ENCODE assay signal across 16 cellular contexts in genomic region chr7:137916980-137917645, GRCh38.
DNase-seq lines count a peak whose midpoint lies in the region; ATAC-seq and TF ChIP-seq lines count a peak whose summit lies in the region.
"Had no signal": no experiment of that assay in that cellular context is flagged by ENCODE, and none has a peak within 500 bp of the region (broad histone marks: within the 10 kb centered on the region; RNA-seq: fewer than 3 reads in every experiment).

No MANE protein-coding gene starts in this region.

- ATAC-seq in CD4-positive, CD25-positive, alpha-beta regulatory T cell (ENCODE audit: low read depth in 2 of 2): no peak
- no peak for ATAC-seq in GM18519 (IDR thresholded peaks at IDR 0.05; ENCODE audit: low FRiP score, unreplicated experiment)

- H3K4me3 Mint-ChIP-seq in CD4-positive, CD25-positive, alpha-beta regulatory T cell: peak overlapping the region in 3 of 4 donors; percentile 24 to 79 (median 68)
- H3K4me3 Mint-ChIP-seq in HFFc6 (no peak overlapping the region), chondrocyte (ENCODE audit: unreplicated experiment) (no peak overlapping the region), nephron (peak overlapping the region in 1 of 3 experiments; percentile 0)
- H3K4me3 Mint-ChIP-seq: activated CD4-positive, alpha-beta T cell treated with anti-CD3 and anti-CD28 coated beads, Interleukin-2, amount 10 ng/mL, durations not matched to agents 7 days and 5 days; T-helper 2 cell treated with Interferon-gamma antibody and Interleukin-4, amounts not matched to agents 5 μg/mL and 100 μg/mL, for 36 hours had no signal

- no peak for DNase-seq in CD4-positive, CD25-positive, alpha-beta regulatory T cell
- DNase-seq in HFFc6: no peak
- DNase-seq in chondrocyte (ENCODE audit: low spot score): no peak
- no peak for DNase-seq in NK-92 (lab: John Stamatoyannopoulos, UW; ENCODE audit: unreplicated experiment)
- no peak for DNase-seq in cerebellum (ENCODE audit: low spot score)
- no peak for DNase-seq in AG08395 (ENCODE audit: low spot score)
- DNase-seq: activated CD4-positive, alpha-beta T cell treated with anti-CD3 and anti-CD28 coated beads, Interleukin-2, amount 10 ng/mL, durations not matched to agents 7 days and 5 days; heart right ventricle; IMR-90; NCI-H1417 treated with DMSO at 0.1 percent for 48 hours; NCI-H446 treated with DMSO at 0.1 percent for 48 hours; stimulated activated CD4-positive, alpha-beta T cell treated with anti-CD3 and anti-CD28 coated beads, Interleukin-15, amount 100 ng/mL, for 24 hours had no signal

- no peak for TF ChIP-seq CTCF in HFFc6 (IDR thresholded peaks at IDR 0.05)
- no peak for TF ChIP-seq CTCF in chondrocyte (IDR thresholded peaks at IDR 0.05)
- TF ChIP-seq CTCF in nephron (IDR thresholded peaks at IDR 0.05; ENCODE audit: unreplicated experiment in 3 of 3): no peak

- peak overlapping the region; percentile 74 to 85 (median 78) for H3K27ac Mint-ChIP-seq in CD4-positive, CD25-positive, alpha-beta regulatory T cell
- H3K27ac Mint-ChIP-seq in HFFc6: peak overlapping the region; percentile 29
- H3K27ac Mint-ChIP-seq in chondrocyte (ENCODE audit: unreplicated experiment): peak overlapping the region; percentile 83
- peak overlapping the region; percentile 66 to 90 (median 89) for H3K27ac Mint-ChIP-seq in nephron
- H3K27ac Mint-ChIP-seq: activated CD4-positive, alpha-beta T cell treated with anti-CD3 and anti-CD28 coated beads, Interleukin-2, amount 10 ng/mL, durations not matched to agents 7 days and 5 days; activated T-helper 2 cell treated with anti-CD3 and anti-CD28 coated beads, Interferon-gamma antibody, Interleukin-2, Interleukin-4, amounts not matched to agents 10 μg/mL and 5 μg/mL and 100 μg/mL, durations not matched to agents 14 hours and 24 hours and 36 hours; T-helper 2 cell treated with Interferon-gamma antibody and Interleukin-4, amounts not matched to agents 5 μg/mL and 100 μg/mL, for 36 hours had no signal

- peaks cover 17 to 54% (median 27%) of the 10 kb centered on the region in 4 donors for H3K4me1 Mint-ChIP-seq in CD4-positive, CD25-positive, alpha-beta regulatory T cell
- H3K4me1 Mint-ChIP-seq in HFFc6 (ENCODE audit: low read depth) (peaks cover 41% of the 10 kb centered on the region), chondrocyte (ENCODE audit: low read depth) (peaks cover 59% of the 10 kb centered on the region), nephron (peaks cover 18% of the 10 kb centered on the region)

- peaks cover 0 to 2% (median 0%) of the 10 kb centered on the region in 7 donors for H3K9me3 Mint-ChIP-seq in CD4-positive, CD25-positive, alpha-beta regulatory T cell
- H3K9me3 Mint-ChIP-seq in HFFc6 (no peaks in the 10 kb centered on the region), chondrocyte (ENCODE audit: low read depth) (no peaks in the 10 kb centered on the region), nephron (no peaks in the 10 kb centered on the region)
- H3K9me3 Mint-ChIP-seq: activated CD4-positive, alpha-beta T cell treated with anti-CD3 and anti-CD28 coated beads, Interleukin-2, amount 10 ng/mL, durations not matched to agents 7 days and 5 days; activated T-helper 2 cell treated with anti-CD3 and anti-CD28 coated beads, Interferon-gamma antibody, Interleukin-2, Interleukin-4, amounts not matched to agents 10 μg/mL and 5 μg/mL and 100 μg/mL, durations not matched to agents 14 hours and 24 hours and 36 hours; T-helper 2 cell treated with Interferon-gamma antibody and Interleukin-4, amounts not matched to agents 5 μg/mL and 100 μg/mL, for 36 hours had no signal

- peaks cover 21% of the 10 kb centered on the region for H3K4me1 ChIP-seq in CD4-positive, CD25-positive, alpha-beta regulatory T cell (ENCODE audit: control insufficient read depth, insufficient read depth, low read length, poor library complexity, severe bottlenecking)

- H3K27me3 Mint-ChIP-seq in CD4-positive, CD25-positive, alpha-beta regulatory T cell: no peaks in the 10 kb centered on the region
- peaks cover 2% of the 10 kb centered on the region; the same call in 1 of the 2 replicates for H3K27me3 Mint-ChIP-seq in HFFc6 (ENCODE audit: insufficient read depth)
- no peaks in the 10 kb centered on the region for H3K27me3 Mint-ChIP-seq in chondrocyte (ENCODE audit: low read depth)
- H3K27me3 Mint-ChIP-seq in nephron (ENCODE audit: low read depth): no peaks in the 10 kb centered on the region
- H3K27me3 Mint-ChIP-seq: activated CD4-positive, alpha-beta T cell treated with anti-CD3 and anti-CD28 coated beads, Interleukin-2, amount 10 ng/mL, durations not matched to agents 7 days and 5 days had no signal

- no peaks in the 10 kb centered on the region for H3K9me3 ChIP-seq in CD4-positive, CD25-positive, alpha-beta regulatory T cell (ENCODE audit: control insufficient read depth in 2 of 2, low read length in 2 of 2)
- H3K9me3 ChIP-seq: heart right ventricle had no signal

- no peaks in the 10 kb centered on the region for H3K27me3 ChIP-seq in CD4-positive, CD25-positive, alpha-beta regulatory T cell (ENCODE audit: control insufficient read depth, insufficient read depth, low read length)
- H3K27me3 ChIP-seq: heart right ventricle had no signal

- H3K36me3 ChIP-seq in CD4-positive, CD25-positive, alpha-beta regulatory T cell (ENCODE audit: control insufficient read depth, insufficient read depth, low read length): peaks cover 38% of the 10 kb centered on the region

- H3K4me3 ChIP-seq in CD4-positive, CD25-positive, alpha-beta regulatory T cell (ENCODE audit: low read depth, low read length): peak overlapping the region; percentile 56
- H3K4me3 ChIP-seq: heart right ventricle had no signal

- H3K36me3 Mint-ChIP-seq in CD4-positive, CD25-positive, alpha-beta regulatory T cell: peaks cover 16% of the 10 kb centered on the region
- peaks cover 52% of the 10 kb centered on the region for H3K36me3 Mint-ChIP-seq in HFFc6 (ENCODE audit: low read depth)
- H3K36me3 Mint-ChIP-seq in chondrocyte (ENCODE audit: low read depth): peaks cover 42% of the 10 kb centered on the region
- peaks cover 64% of the 10 kb centered on the region for H3K36me3 Mint-ChIP-seq in nephron (ENCODE audit: low read depth)

- peak overlapping the region; percentile 27 for H3K27ac ChIP-seq in CD4-positive, CD25-positive, alpha-beta regulatory T cell (ENCODE audit: insufficient read depth, low read length, poor library complexity, severe bottlenecking)

Comparison
In these comparisons a context has a peak if more than half of its experiments do, and no peak if none do; other contexts are left out.
1. H3K27ac Mint-ChIP-seq: peak in every context shown above with its lines; median percentile 89 in nephron; 83 in chondrocyte; 78 in CD4-positive, CD25-positive, alpha-beta regulatory T cell; 29 in HFFc6.
2. H3K4me3 Mint-ChIP-seq: peak in CD4-positive, CD25-positive, alpha-beta regulatory T cell (3 of 4); none in HFFc6 (single experiment) and chondrocyte (single experiment).